In genomic region chr6:113927001-113927400, GRCh38 we compare ENCODE assay signal across 16 cellular contexts. TPM values are rescaled to one million over a fixed set of nuclear protein-coding genes. Genes with fewer than 3 reads are reported as not detected.
A peak's percentile ranks its signal among the peaks of the same experiment; 100 is the strongest.
DNase-seq lines count a peak whose midpoint lies in the region; ATAC-seq, FAIRE-seq and TF ChIP-seq lines count a peak whose summit lies in the region.
"Had no signal": no experiment of that assay in that cellular context is flagged by ENCODE, and none has a peak within 500 bp of the region (broad histone marks: within the 10 kb centered on the region; RNA-seq: fewer than 3 reads in every experiment).

No MANE protein-coding gene starts in this region.

- TF ChIP-seq CTCF in parathyroid adenoma (IDR thresholded peaks at IDR 0.05), result no peak

- no peak for DNase-seq in GM12891 (ENCODE audit: insufficient read length, low spot score)
- DNase-seq in NCI-H1105 treated with DMSO at 0.1 percent for 48 hours (lab: John Stamatoyannopoulos, UW), result peak; percentile 41
- DNase-seq in dermis blood vessel endothelial cell, result peak; percentile 60
- no peak for DNase-seq in activated T-cell treated with anti-CD3 and anti-CD28 coated beads, Interleukin-2, amount 50 U/mL, for 72 hours
- no peak for DNase-seq in NK-92 treated with Interleukin-12 subunit alpha and Interleukin-12 subunit beta, amount 100 ng/mL, for 24 hours (lab: John Stamatoyannopoulos, UW)
- DNase-seq: COR-L47, GM23248, HCEC 1CT, NCI-H1436 treated with DMSO at 0.1 percent for 48 hours, NCI-H82, Peyer's patch had no signal

- peaks cover 7 to 10% of the 10 kb centered on the region in 2 donors for H3K9me3 Mint-ChIP-seq in activated T-cell treated with anti-CD3 and anti-CD28 coated beads, Interleukin-2, amount 50 U/mL, for 72 hours

- H3K4me1 Mint-ChIP-seq in activated T-cell treated with anti-CD3 and anti-CD28 coated beads, Interleukin-2, amount 50 U/mL, for 72 hours (ENCODE audit: low read depth), result no peaks in the 10 kb centered on the region

- FAIRE-seq in GM12891 (lab: Jason Lieb, UNC), result peak; percentile 5
- FAIRE-seq: HTR-8/SVneo had no signal

- no peaks in the 10 kb centered on the region for H3K9me3 ChIP-seq in parathyroid adenoma (ENCODE audit: control insufficient read depth, low read length)

- peaks cover 6 to 12% of the 10 kb centered on the region in 2 donors for H3K36me3 Mint-ChIP-seq in activated T-cell treated with anti-CD3 and anti-CD28 coated beads, Interleukin-2, amount 50 U/mL, for 72 hours (ENCODE audit: insufficient read depth in 2 of 2)

- TF ChIP-seq POLR2A in GM12891 (IDR thresholded peaks at IDR 0.05; ENCODE audit: low read depth, low read length), result no peak

- no peaks in the 10 kb centered on the region for H3K36me3 ChIP-seq in parathyroid adenoma (ENCODE audit: control insufficient read depth, insufficient read depth, low read length)
- H3K36me3 ChIP-seq: Peyer's patch had no signal

- no peak overlapping the region for H3K4me3 ChIP-seq in parathyroid adenoma (ENCODE audit: low read depth, low read length)
- H3K4me3 ChIP-seq: GM23248, Peyer's patch had no signal

- no peak for ATAC-seq in GM18868 (IDR thresholded peaks at IDR 0.05; ENCODE audit: unreplicated experiment)
- ATAC-seq in activated T-cell treated with anti-CD3 and anti-CD28 coated beads, Interleukin-2, amount 50 U/mL, for 72 hours (replicated peaks in 1 of 2), result no peak
- ATAC-seq: Right ventricle myocardium inferior had no signal

- H2AFZ ChIP-seq in parathyroid adenoma, result peak overlapping the region; percentile 16
- H2AFZ ChIP-seq: GM23248 had no signal

- H3K27ac Mint-ChIP-seq in activated T-cell treated with anti-CD3 and anti-CD28 coated beads, Interleukin-2, amount 50 U/mL, for 72 hours, result no peak overlapping the region

- H3K27me3 Mint-ChIP-seq in activated T-cell treated with anti-CD3 and anti-CD28 coated beads, Interleukin-2, amount 50 U/mL, for 72 hours (ENCODE audit: low read depth), result peaks cover 13% of the 10 kb centered on the region

- no peaks in the 10 kb centered on the region for H3K79me2 ChIP-seq in parathyroid adenoma

- H3K4me2 ChIP-seq in parathyroid adenoma (ENCODE audit: low read length), result no peak overlapping the region

- H3K27me3 ChIP-seq in parathyroid adenoma (ENCODE audit: control insufficient read depth, insufficient read depth, low read length), result no peaks in the 10 kb centered on the region
- H3K27me3 ChIP-seq: Peyer's patch had no signal

- no peak overlapping the region for H3K9ac ChIP-seq in parathyroid adenoma
- H3K9ac ChIP-seq: GM23248 had no signal

- no peaks in the 10 kb centered on the region for H3K4me1 ChIP-seq in parathyroid adenoma
- H3K4me1 ChIP-seq: Peyer's patch had no signal

- H3K4me3 Mint-ChIP-seq in activated T-cell treated with anti-CD3 and anti-CD28 coated beads, Interleukin-2, amount 50 U/mL, for 72 hours, result no peak overlapping the region

- no peak overlapping the region for H3K27ac ChIP-seq in parathyroid adenoma
- H3K27ac ChIP-seq: GM23248, HL-60, Peyer's patch had no signal

TF ChIP-seq in GM12891, 5 proteins besides CTCF, POLR2A, EP300 and RAD21:
- no peak for TF ChIP-seq POLR2AphosphoS5 (IDR thresholded peaks at IDR 0.05; ENCODE audit: low read depth, low read length)
- no peak for TF ChIP-seq TAF1 (IDR thresholded peaks at IDR 0.05; ENCODE audit: low read depth, low read length)
- no peak for TF ChIP-seq PAX5 (IDR thresholded peaks at IDR 0.05; ENCODE audit: insufficient read depth, low read length, severe bottlenecking)
- TF ChIP-seq SPI1 (IDR thresholded peaks at IDR 0.05; ENCODE audit: low read depth, low read length), result no peak
- no peak for TF ChIP-seq POU2F2 (IDR thresholded peaks at IDR 0.05; ENCODE audit: low read depth, low read length)

RNA-seq across cellular contexts. Expression of gene HDAC2, which starts 43.9 kb away (rescaled TPM):
- polyA plus RNA-seq in GM12891 (2012; ENCODE audit: low read depth, missing spikeins), result 89.7 TPM
- total RNA-seq in dermis blood vessel endothelial cell, result 74.2 and 152 TPM in 2 replicates
- 10 to 100 TPM; 71.6 to 85.9 TPM for total RNA-seq in activated T-cell treated with anti-CD3 and anti-CD28 coated beads, Interleukin-2, amount 50 U/mL, for 72 hours

Comparison
In these comparisons a context has a peak if more than half of its experiments do, and no peak if none do; other contexts are left out.
1. DNase-seq: peak in NCI-H1105 treated with DMSO at 0.1 percent for 48 hours (single experiment) and dermis blood vessel endothelial cell (single experiment); none in GM12891 (single experiment), activated T-cell treated with anti-CD3 and anti-CD28 coated beads, Interleukin-2, amount 50 U/mL, for 72 hours (0 of 2) and NK-92 treated with Interleukin-12 subunit alpha and Interleukin-12 subunit beta, amount 100 ng/mL, for 24 hours (single experiment).